11 cellular contexts compared by ENCODE assay signal in the genomic region with DNA sequence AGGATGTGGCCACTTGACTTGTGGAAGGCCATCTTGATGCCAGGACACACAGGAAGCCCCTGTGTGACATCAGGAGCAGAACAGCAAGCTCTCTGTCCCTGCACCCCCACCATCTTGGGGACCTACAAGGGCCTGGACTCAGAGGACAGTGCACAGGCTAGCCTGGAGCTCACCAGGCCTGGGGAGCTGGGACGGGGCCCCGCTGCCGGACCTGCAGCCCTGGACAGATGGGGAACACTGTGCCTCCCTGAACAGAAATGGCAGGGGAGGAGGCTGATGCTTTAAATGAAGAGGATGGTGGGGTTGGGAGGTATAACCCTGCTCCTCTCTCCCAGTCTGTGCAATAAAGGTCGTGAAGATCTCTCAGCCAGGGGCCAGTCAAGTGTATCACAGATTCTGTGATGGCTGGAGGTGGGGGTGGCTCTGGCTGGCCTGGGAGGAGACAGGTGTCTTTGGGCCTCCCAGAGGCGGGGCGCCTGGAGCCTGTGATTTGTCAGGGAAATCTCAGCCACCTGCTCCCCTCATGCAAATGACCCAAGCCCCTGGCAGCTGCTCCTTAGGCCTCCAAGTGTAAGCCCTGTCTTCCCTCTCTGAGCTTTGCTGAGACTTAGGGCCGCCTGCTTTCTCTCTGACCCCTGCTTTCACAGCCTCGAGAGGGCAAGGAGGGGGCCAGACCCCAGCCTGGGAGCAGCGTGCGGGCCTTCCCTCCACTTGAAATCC. TPM values are rescaled to one million over a fixed set of nuclear protein-coding genes. Genes with fewer than 3 reads are reported as not detected.
DNase-seq lines count a peak whose midpoint lies in the region; ATAC-seq, FAIRE-seq and TF ChIP-seq lines count a peak whose summit lies in the region.
"Had no signal": no experiment of that assay in that cellular context is flagged by ENCODE, and none has a peak within 500 bp of the region (broad histone marks: within the 10 kb centered on the region; RNA-seq: fewer than 3 reads in every experiment).

No MANE protein-coding gene starts in this region.

- H2AFZ ChIP-seq in HepG2 (ENCODE audit: low read length) = no peak overlapping the region

- H3K27me3 ChIP-seq in HepG2 (ENCODE audit: control insufficient read depth in 1 of 2, insufficient read depth in 2 of 2, low read length in 2 of 2) (no peaks in the 10 kb centered on the region), right lobe of liver (no peaks in the 10 kb centered on the region), HAP-1 (ENCODE audit: low read depth) (no peaks in the 10 kb centered on the region)
- H3K27me3 ChIP-seq: BE2C had no signal

- FAIRE-seq in HepG2 (lab: Jason Lieb, UNC) = no peak

- BruUV-seq in HepG2 (replicated peaks; lab: Mats Ljungman, UMichigan) = no TSS peak

- no peak for TF ChIP-seq POLR2A in HepG2 (IDR thresholded peaks at IDR 0.05; ENCODE audit: insufficient read depth in 1 of 2, low read depth in 2 of 2, low read length in 2 of 2)
- TF ChIP-seq POLR2A in right lobe of liver (IDR thresholded peaks at IDR 0.05) = no peak

- no peak overlapping the region for H3K4me2 ChIP-seq in HepG2 (ENCODE audit: low read depth, low read length)

- DNase-seq in HepG2 (ENCODE audit: low spot score) (no peak), right lobe of liver (no peak), NCI-H82 treated with DMSO at 0.1 percent for 48 hours (lab: John Stamatoyannopoulos, UW; ENCODE audit: unreplicated experiment) (peak; percentile 99), RKO (ENCODE audit: low spot score) (no peak), ureter (ENCODE audit: low spot score) (no peak), HAP-1 (ENCODE audit: low spot score in 2 of 2) (no peak)
- DNase-seq in stimulated activated naive CD8-positive, alpha-beta T cell treated with anti-CD3 and anti-CD28 coated beads, Interleukin-15, Interleukin-2, amounts not matched to agents 100 U/mL and 50 U/mL, for 24 hours = no peak
- DNase-seq: activated CD4-positive, alpha-beta T cell treated with anti-CD3 and anti-CD28 coated beads for 48 hours; BE2C; effector memory CD4-positive, alpha-beta T cell had no signal

- H3K9me3 ChIP-seq in HepG2 (ENCODE audit: low read length) (no peaks in the 10 kb centered on the region), right lobe of liver (no peaks in the 10 kb centered on the region), HAP-1 (no peaks in the 10 kb centered on the region)
- H3K9me3 ChIP-seq: BE2C had no signal

- H3K27ac ChIP-seq in HepG2 (ENCODE audit: extremely low read length, insufficient read depth, low read length) (no peak overlapping the region), right lobe of liver (no peak overlapping the region)

- POLR2A ChIA-PET in HepG2 (lab: Yijun Ruan, JAX) = interaction anchor here (2.0 to 2.7 kb wide), 2 partner anchors 12 to 27 kb away, joined by 5 to 17 read pairs; partner anchors contain the start of genes CDCA3, TPI1 and USP5

- CTCF ChIA-PET in HepG2 (lab: Yijun Ruan, JAX; ENCODE audit: low intra/inter-chr PET ratio, low total read pairs) = no interaction called here

- WGBS in HepG2 (ENCODE audit: low lambda C conversion rate) = 84% methylated on average over 7 of the region's 10 CpGs
- no CpG with 5 or more reads among the region's 10 CpGs for whole genome bisulfite sequencing in right lobe of liver (ENCODE audit: insufficient coverage, low coverage, low lambda C conversion rate, missing lambda C conversion rate)

- TF ChIP-seq RAD21 in HepG2 (CRISPR knock-in tag; IDR thresholded peaks at IDR 0.05) = no peak

- no peaks in the 10 kb centered on the region for H3K79me2 ChIP-seq in HepG2 (ENCODE audit: insufficient read depth, low read length)

- ATAC-seq in HepG2 = no peak
- ATAC-seq in right lobe of liver = no peak
- ATAC-seq in HG03045 (IDR thresholded peaks at IDR 0.05; ENCODE audit: unreplicated experiment) = peak; percentile 88
- no peak for ATAC-seq in stimulated activated naive CD8-positive, alpha-beta T cell treated with anti-CD3 and anti-CD28 coated beads, Interleukin-15, Interleukin-2, amounts not matched to agents 100 U/mL and 50 U/mL, for 24 hours

- no peaks in the 10 kb centered on the region for H4K20me1 ChIP-seq in HepG2 (ENCODE audit: insufficient read depth, low read length)

- H3K4me3 ChIP-seq in HepG2 (replicated peaks in 1 of 3; ENCODE audit: insufficient read depth in 1 of 3, low read depth in 2 of 3, low read length in 3 of 3) = no peak overlapping the region
- no peak overlapping the region for H3K4me3 ChIP-seq in right lobe of liver
- no peak overlapping the region for H3K4me3 ChIP-seq in HAP-1

- no peak overlapping the region for H3K9ac ChIP-seq in HepG2 (ENCODE audit: insufficient read depth, low read depth, low read length)

- in situ Hi-C loops in HepG2 (cut with HindIII; ENCODE audit: extremely low pct_ligation_motif_present, low pct_unique_long_range_greater_than_20kb) = no loop called here
- in situ Hi-C loops in HAP-1 (cut with MboI; ENCODE audit: low sequenced_read_pairs) = no loop called here

- peaks cover 10 to 19% of the 10 kb centered on the region in 2 experiments; a peak in 4 of 5 replicates for H3K36me3 ChIP-seq in HepG2 (replicated peaks in 1 of 2; ENCODE audit: control insufficient read depth in 1 of 2, insufficient read depth in 2 of 2, low read length in 2 of 2)
- no peaks in the 10 kb centered on the region for H3K36me3 ChIP-seq in right lobe of liver
- H3K36me3 ChIP-seq in HAP-1 (replicated peaks) = peaks cover 90% of the 10 kb centered on the region

- TF ChIP-seq EP300 in HepG2 (IDR thresholded peaks at IDR 0.05; ENCODE audit: low read depth in 2 of 2, low read length in 2 of 2) (no peak), HepG2 (CRISPR knock-in tag; IDR thresholded peaks at IDR 0.05; ENCODE audit: borderline replicate concordance) (no peak)

- TF ChIP-seq CTCF in HepG2 (CRISPR knock-in tag; IDR thresholded peaks at IDR 0.05) (no peak), right lobe of liver (IDR thresholded peaks at IDR 0.05) (no peak)

- H3K4me1 ChIP-seq in HepG2 (ENCODE audit: insufficient read depth, low read length) (no peaks in the 10 kb centered on the region), right lobe of liver (no peaks in the 10 kb centered on the region), HAP-1 (no peaks in the 10 kb centered on the region)
- H3K4me1 ChIP-seq: BE2C had no signal

- intact Hi-C loops in HepG2 (cut with micrococcal nuclease; ENCODE audit: unreplicated experiment) (no loop called here), right lobe of liver (cut with DNase I) (loop anchor here in 1 of 2 donors (5.0 to 10.0 kb wide), 2 partner anchors 107 to 215 kb away; no protein-coding TSS in a partner anchor)

RNA-seq across cellular contexts. Expression of gene GNB3, which starts 1.1 kb away (rescaled TPM):
- 0.17 and 1.3 TPM in 2 replicates for total RNA-seq in HepG2 (2016; rRNA removed; fragmentation: Illumina TruSeq; extraction: Trizol)
- total RNA-seq in HepG2 (2016; cell fraction: cytosol; rRNA removed; fragmentation: Illumina TruSeq; extraction: Trizol; ENCODE audit: low read depth) = 0.26 and 0.30 TPM in 2 replicates
- 0.15 and 0.84 TPM in 2 replicates for total RNA-seq in HepG2 (2016; cell fraction: insoluble cytoplasmic fraction; rRNA removed; fragmentation: Illumina TruSeq; extraction: Trizol)
- 0.14 and 0.46 TPM in 2 replicates for total RNA-seq in HepG2 (2016; cell fraction: membrane; rRNA removed; fragmentation: Illumina TruSeq; extraction: Trizol)
- 0.84 and 2.6 TPM in 2 replicates for total RNA-seq in HepG2 (2016; cell fraction: nucleus; rRNA removed; fragmentation: Illumina TruSeq; extraction: Trizol)
- polyA plus RNA-seq in HepG2 (2011; rRNA removed) = 3.6 and 3.8 TPM in 2 replicates
- 0.58 and 1.0 TPM in 2 replicates for polyA plus RNA-seq in HepG2 (2011; cell fraction: cytosol; rRNA removed)
- polyA plus RNA-seq in HepG2 (2011; cell fraction: nucleus; rRNA removed) = 31.0 and 48.1 TPM in 2 replicates
- 1.9 and 2.1 TPM in 2 replicates for polyA plus RNA-seq in HepG2 (2012)
- polyA plus RNA-seq in HepG2 (2016; cell fraction: cytosol; fragmentation: Illumina TruSeq; extraction: Trizol; ENCODE audit: low read depth) = 0.17 and 0.24 TPM in 2 replicates
- polyA plus RNA-seq in HepG2 (2016; cell fraction: insoluble cytoplasmic fraction; fragmentation: Illumina TruSeq; extraction: Trizol; ENCODE audit: low read depth) = 0.56 and 0.57 TPM in 2 replicates
- 0.18 and 0.34 TPM in 2 replicates for polyA plus RNA-seq in HepG2 (2016; cell fraction: membrane; fragmentation: Illumina TruSeq; extraction: Trizol; ENCODE audit: low read depth)
- polyA plus RNA-seq in HepG2 (2016; cell fraction: nucleus; fragmentation: Illumina TruSeq; extraction: Trizol; ENCODE audit: insufficient read depth, low read depth) = 9.0 and 13.6 TPM in 2 replicates
- polyA minus RNA-seq in HepG2 (2011; rRNA and poly(A)+ RNA removed; ENCODE audit: low replicate concordance) = 0.07 and 2.9 TPM in 2 replicates
- not detected in 2 replicates for polyA minus RNA-seq in HepG2 (2011; cell fraction: cytosol; rRNA and poly(A)+ RNA removed)
- polyA minus RNA-seq in HepG2 (2011; cell fraction: nucleus; rRNA and poly(A)+ RNA removed) = 8.1 and 8.2 TPM in 2 replicates
- total RNA-seq in right lobe of liver = under 1 TPM in 4 of 6 experiments, not detected in 2; 0.17 to 0.51 (median 0.43) TPM
- total RNA-seq in ureter = 4.5 TPM

RNA-seq across cellular contexts. Expression of gene P3H3, which starts 11.4 kb away (rescaled TPM):
- 7.9 and 20.5 TPM in 2 replicates for total RNA-seq in HepG2 (2016; rRNA removed; fragmentation: Illumina TruSeq; extraction: Trizol)
- 14.4 and 19.9 TPM in 2 replicates for total RNA-seq in HepG2 (2016; cell fraction: cytosol; rRNA removed; fragmentation: Illumina TruSeq; extraction: Trizol; ENCODE audit: low read depth)
- 6.3 and 20.7 TPM in 2 replicates for total RNA-seq in HepG2 (2016; cell fraction: insoluble cytoplasmic fraction; rRNA removed; fragmentation: Illumina TruSeq; extraction: Trizol)
- total RNA-seq in HepG2 (2016; cell fraction: membrane; rRNA removed; fragmentation: Illumina TruSeq; extraction: Trizol) = 5.4 and 5.7 TPM in 2 replicates
- 23.7 and 28.0 TPM in 2 replicates for total RNA-seq in HepG2 (2016; cell fraction: nucleus; rRNA removed; fragmentation: Illumina TruSeq; extraction: Trizol)
- 20.1 and 21.1 TPM in 2 replicates for polyA plus RNA-seq in HepG2 (2011; rRNA removed)
- polyA plus RNA-seq in HepG2 (2011; cell fraction: cytosol; rRNA removed) = 12.3 and 21.8 TPM in 2 replicates
- polyA plus RNA-seq in HepG2 (2011; cell fraction: nucleus; rRNA removed) = 72.0 and 79.4 TPM in 2 replicates
- 20.2 and 27.2 TPM in 2 replicates for polyA plus RNA-seq in HepG2 (2012)
- polyA plus RNA-seq in HepG2 (2016; cell fraction: cytosol; fragmentation: Illumina TruSeq; extraction: Trizol; ENCODE audit: low read depth) = 1.8 and 2.1 TPM in 2 replicates
- 8.0 and 10.2 TPM in 2 replicates for polyA plus RNA-seq in HepG2 (2016; cell fraction: insoluble cytoplasmic fraction; fragmentation: Illumina TruSeq; extraction: Trizol; ENCODE audit: low read depth)
- 3.0 and 3.3 TPM in 2 replicates for polyA plus RNA-seq in HepG2 (2016; cell fraction: membrane; fragmentation: Illumina TruSeq; extraction: Trizol; ENCODE audit: low read depth)
- polyA plus RNA-seq in HepG2 (2016; cell fraction: nucleus; fragmentation: Illumina TruSeq; extraction: Trizol; ENCODE audit: insufficient read depth, low read depth) = 52.6 and 56.5 TPM in 2 replicates
- polyA minus RNA-seq in HepG2 (2011; rRNA and poly(A)+ RNA removed; ENCODE audit: low replicate concordance) = 0.12 and 24.7 TPM in 2 replicates
- polyA minus RNA-seq in HepG2 (2011; cell fraction: cytosol; rRNA and poly(A)+ RNA removed) = 10.2 and 13.7 TPM in 2 replicates
- polyA minus RNA-seq in HepG2 (2011; cell fraction: nucleus; rRNA and poly(A)+ RNA removed) = 19.1 and 20.3 TPM in 2 replicates
- 1 to 10 TPM in 5 of 6 experiments, under 1 TPM in 1; 0.98 to 2.1 (median 1.5) TPM for total RNA-seq in right lobe of liver
- total RNA-seq in ureter = 27.9 TPM

RNA-seq across cellular contexts. Expression of gene CDCA3, which starts 11.4 kb away (rescaled TPM):
- total RNA-seq in HepG2 (2016; rRNA removed; fragmentation: Illumina TruSeq; extraction: Trizol) (51.9 and 56.5 TPM in 2 replicates), right lobe of liver (1 to 10 TPM in 4 of 6 experiments, under 1 TPM in 2; 0.62 to 1.7 (median 1.3) TPM), ureter (1.4 TPM)
- total RNA-seq in HepG2 (2016; cell fraction: cytosol; rRNA removed; fragmentation: Illumina TruSeq; extraction: Trizol; ENCODE audit: low read depth) = 18.2 and 19.1 TPM in 2 replicates
- 50.0 and 55.6 TPM in 2 replicates for total RNA-seq in HepG2 (2016; cell fraction: insoluble cytoplasmic fraction; rRNA removed; fragmentation: Illumina TruSeq; extraction: Trizol)
- total RNA-seq in HepG2 (2016; cell fraction: membrane; rRNA removed; fragmentation: Illumina TruSeq; extraction: Trizol) = 20.4 and 21.6 TPM in 2 replicates
- 31.7 and 43.0 TPM in 2 replicates for total RNA-seq in HepG2 (2016; cell fraction: nucleus; rRNA removed; fragmentation: Illumina TruSeq; extraction: Trizol)
- polyA plus RNA-seq in HepG2 (2011; rRNA removed) = 21.8 and 32.7 TPM in 2 replicates
- 13.5 and 33.7 TPM in 2 replicates for polyA plus RNA-seq in HepG2 (2011; cell fraction: cytosol; rRNA removed)
- 64.2 and 90.2 TPM in 2 replicates for polyA plus RNA-seq in HepG2 (2011; cell fraction: nucleus; rRNA removed)
- 11.7 and 21.3 TPM in 2 replicates for polyA plus RNA-seq in HepG2 (2012)
- 16.4 and 16.7 TPM in 2 replicates for polyA plus RNA-seq in HepG2 (2016; cell fraction: cytosol; fragmentation: Illumina TruSeq; extraction: Trizol; ENCODE audit: low read depth)
- 57.9 and 60.0 TPM in 2 replicates for polyA plus RNA-seq in HepG2 (2016; cell fraction: insoluble cytoplasmic fraction; fragmentation: Illumina TruSeq; extraction: Trizol; ENCODE audit: low read depth)
- 15.5 and 16.6 TPM in 2 replicates for polyA plus RNA-seq in HepG2 (2016; cell fraction: membrane; fragmentation: Illumina TruSeq; extraction: Trizol; ENCODE audit: low read depth)
- 101 and 114 TPM in 2 replicates for polyA plus RNA-seq in HepG2 (2016; cell fraction: nucleus; fragmentation: Illumina TruSeq; extraction: Trizol; ENCODE audit: insufficient read depth, low read depth)
- polyA minus RNA-seq in HepG2 (2011; rRNA and poly(A)+ RNA removed; ENCODE audit: low replicate concordance) = 37.9 and 93.4 TPM in 2 replicates
- 13.8 and 22.5 TPM in 2 replicates for polyA minus RNA-seq in HepG2 (2011; cell fraction: cytosol; rRNA and poly(A)+ RNA removed)
- polyA minus RNA-seq in HepG2 (2011; cell fraction: nucleus; rRNA and poly(A)+ RNA removed) = 19.8 and 31.5 TPM in 2 replicates

RNA-seq across cellular contexts. Expression of gene USP5, which starts 12.3 kb away (rescaled TPM):
- 53.4 and 56.0 TPM in 2 replicates for total RNA-seq in HepG2 (2016; rRNA removed; fragmentation: Illumina TruSeq; extraction: Trizol)
- total RNA-seq in HepG2 (2016; cell fraction: cytosol; rRNA removed; fragmentation: Illumina TruSeq; extraction: Trizol; ENCODE audit: low read depth) = 5.2 and 5.4 TPM in 2 replicates
- total RNA-seq in HepG2 (2016; cell fraction: insoluble cytoplasmic fraction; rRNA removed; fragmentation: Illumina TruSeq; extraction: Trizol) = 45.2 and 58.2 TPM in 2 replicates
- 10.8 and 12.8 TPM in 2 replicates for total RNA-seq in HepG2 (2016; cell fraction: membrane; rRNA removed; fragmentation: Illumina TruSeq; extraction: Trizol)
- total RNA-seq in HepG2 (2016; cell fraction: nucleus; rRNA removed; fragmentation: Illumina TruSeq; extraction: Trizol) = 32.6 and 33.8 TPM in 2 replicates
- polyA plus RNA-seq in HepG2 (2011; rRNA removed) = 39.6 and 42.8 TPM in 2 replicates
- polyA plus RNA-seq in HepG2 (2011; cell fraction: cytosol; rRNA removed) = 27.0 and 32.1 TPM in 2 replicates
- 68.8 and 89.3 TPM in 2 replicates for polyA plus RNA-seq in HepG2 (2011; cell fraction: nucleus; rRNA removed)
- 27.9 and 33.1 TPM in 2 replicates for polyA plus RNA-seq in HepG2 (2012)
- 4.2 and 4.5 TPM in 2 replicates for polyA plus RNA-seq in HepG2 (2016; cell fraction: cytosol; fragmentation: Illumina TruSeq; extraction: Trizol; ENCODE audit: low read depth)
- 34.9 and 45.9 TPM in 2 replicates for polyA plus RNA-seq in HepG2 (2016; cell fraction: insoluble cytoplasmic fraction; fragmentation: Illumina TruSeq; extraction: Trizol; ENCODE audit: low read depth)
- polyA plus RNA-seq in HepG2 (2016; cell fraction: membrane; fragmentation: Illumina TruSeq; extraction: Trizol; ENCODE audit: low read depth) = 7.6 and 9.6 TPM in 2 replicates
- polyA plus RNA-seq in HepG2 (2016; cell fraction: nucleus; fragmentation: Illumina TruSeq; extraction: Trizol; ENCODE audit: insufficient read depth, low read depth) = 58.8 and 61.0 TPM in 2 replicates
- polyA minus RNA-seq in HepG2 (2011; rRNA and poly(A)+ RNA removed; ENCODE audit: low replicate concordance) = 91.2 and 159 TPM in 2 replicates
- 29.6 and 30.0 TPM in 2 replicates for polyA minus RNA-seq in HepG2 (2011; cell fraction: cytosol; rRNA and poly(A)+ RNA removed)
- 21.5 and 25.2 TPM in 2 replicates for polyA minus RNA-seq in HepG2 (2011; cell fraction: nucleus; rRNA and poly(A)+ RNA removed)
- 10 to 100 TPM; 38.2 to 59.5 (median 42.6) TPM for total RNA-seq in right lobe of liver
- total RNA-seq in ureter = 106 TPM

RNA-seq across cellular contexts. Expression of gene GPR162, which starts 18.0 kb away (rescaled TPM):
- total RNA-seq in HepG2 (2016; rRNA removed; fragmentation: Illumina TruSeq; extraction: Trizol) = not detected in 2 replicates
- not detected in 2 replicates for total RNA-seq in HepG2 (2016; cell fraction: cytosol; rRNA removed; fragmentation: Illumina TruSeq; extraction: Trizol; ENCODE audit: low read depth)
- not detected in 2 replicates for total RNA-seq in HepG2 (2016; cell fraction: insoluble cytoplasmic fraction; rRNA removed; fragmentation: Illumina TruSeq; extraction: Trizol)
- total RNA-seq in HepG2 (2016; cell fraction: membrane; rRNA removed; fragmentation: Illumina TruSeq; extraction: Trizol) = not detected in 2 replicates
- not detected in 2 replicates for total RNA-seq in HepG2 (2016; cell fraction: nucleus; rRNA removed; fragmentation: Illumina TruSeq; extraction: Trizol)
- polyA plus RNA-seq in HepG2 (2011; rRNA removed) = 0.08 and 0.10 TPM in 2 replicates
- polyA plus RNA-seq in HepG2 (2011; cell fraction: cytosol; rRNA removed) = 0.05 and 0.08 TPM in 2 replicates
- polyA plus RNA-seq in HepG2 (2011; cell fraction: nucleus; rRNA removed) = 0.34 and 0.66 TPM in 2 replicates
- 0.51 and 0.78 TPM in 2 replicates for polyA plus RNA-seq in HepG2 (2012)
- not detected in 2 replicates for polyA plus RNA-seq in HepG2 (2016; cell fraction: cytosol; fragmentation: Illumina TruSeq; extraction: Trizol; ENCODE audit: low read depth)
- polyA plus RNA-seq in HepG2 (2016; cell fraction: insoluble cytoplasmic fraction; fragmentation: Illumina TruSeq; extraction: Trizol; ENCODE audit: low read depth) = not detected in 2 replicates
- polyA plus RNA-seq in HepG2 (2016; cell fraction: membrane; fragmentation: Illumina TruSeq; extraction: Trizol; ENCODE audit: low read depth) = not detected in 2 replicates
- polyA plus RNA-seq in HepG2 (2016; cell fraction: nucleus; fragmentation: Illumina TruSeq; extraction: Trizol; ENCODE audit: insufficient read depth, low read depth) = not detected in 2 replicates
- not detected in 2 replicates for polyA minus RNA-seq in HepG2 (2011; rRNA and poly(A)+ RNA removed; ENCODE audit: low replicate concordance)
- polyA minus RNA-seq in HepG2 (2011; cell fraction: cytosol; rRNA and poly(A)+ RNA removed) = not detected in 2 replicates
- polyA minus RNA-seq in HepG2 (2011; cell fraction: nucleus; rRNA and poly(A)+ RNA removed) = not detected in 2 replicates
- 1 to 10 TPM in 4 of 6 experiments, under 1 TPM in 2; 0.37 to 3.1 (median 2.1) TPM for total RNA-seq in right lobe of liver
- 2.5 TPM for total RNA-seq in ureter
